In genomic region chr6:144741659-144742058, GRCh38 we compare ENCODE assay signal across 14 cellular contexts.
DNase-seq lines count a peak whose midpoint lies in the region; ATAC-seq and TF ChIP-seq lines count a peak whose summit lies in the region.
"Had no signal": no experiment of that assay in that cellular context is flagged by ENCODE, and none has a peak within 500 bp of the region (broad histone marks: within the 10 kb centered on the region; RNA-seq: fewer than 3 reads in every experiment).

No MANE protein-coding gene starts in this region.

- H3K36me3 Mint-ChIP-seq in GM23338 (ENCODE audit: low read depth) (no peaks in the 10 kb centered on the region), glutamatergic neuron (ENCODE audit: unreplicated experiment) (no peaks in the 10 kb centered on the region)
- H3K36me3 Mint-ChIP-seq in natural killer cell treated with Interleukin-12 subunit alpha and Interleukin-12 subunit beta and Interleukin-15 and Interleukin-18, amount 100 ng/mL, for 72 hours: peaks cover 10% of the 10 kb centered on the region

- H3K27me3 ChIP-seq in GM23338 (ENCODE audit: insufficient read depth): no peaks in the 10 kb centered on the region
- H3K27me3 ChIP-seq: SJSA1 had no signal

- no peaks in the 10 kb centered on the region for H3K36me3 ChIP-seq in GM23338 (ENCODE audit: insufficient read depth)
- H3K36me3 ChIP-seq: SJSA1 had no signal

- H3K4me3 ChIP-seq in GM23338: no peak overlapping the region
- H3K4me3 ChIP-seq: HAP-1, SJSA1 had no signal

- H3K4me1 ChIP-seq in GM23338 (ENCODE audit: insufficient read depth): peaks cover 13% of the 10 kb centered on the region
- H3K4me1 ChIP-seq: SJSA1 had no signal

- H3K9me3 Mint-ChIP-seq in GM23338: no peaks in the 10 kb centered on the region
- no peaks in the 10 kb centered on the region for H3K9me3 Mint-ChIP-seq in glutamatergic neuron (ENCODE audit: unreplicated experiment)
- no peaks in the 10 kb centered on the region for H3K9me3 Mint-ChIP-seq in natural killer cell treated with Interleukin-12 subunit alpha and Interleukin-12 subunit beta and Interleukin-15 and Interleukin-18, amount 100 ng/mL, for 72 hours
- H3K9me3 Mint-ChIP-seq: CD8-positive, alpha-beta memory T cell had no signal

- TF ChIP-seq CTCF in GM23338 (conservative IDR thresholded peaks at IDR 0.05; ENCODE audit: low read depth in 2 of 2) (no peak), glutamatergic neuron (IDR thresholded peaks at IDR 0.05; ENCODE audit: partially characterized antibody, unreplicated experiment) (no peak)

- no peak overlapping the region for H3K4me3 Mint-ChIP-seq in GM23338
- H3K4me3 Mint-ChIP-seq in glutamatergic neuron (ENCODE audit: unreplicated experiment): no peak overlapping the region
- no peak overlapping the region for H3K4me3 Mint-ChIP-seq in natural killer cell treated with Interleukin-12 subunit alpha and Interleukin-12 subunit beta and Interleukin-15 and Interleukin-18, amount 100 ng/mL, for 72 hours
- H3K4me3 Mint-ChIP-seq: B cell; CD8-positive, alpha-beta memory T cell had no signal

- ATAC-seq in GM23338: no peak
- no peak for ATAC-seq in natural killer cell treated with Interleukin-12 subunit alpha and Interleukin-12 subunit beta and Interleukin-15 and Interleukin-18, amount 100 ng/mL, for 72 hours

- DNase-seq in GM23338 (ENCODE audit: low spot score) (no peak), NCI-H748 treated with DMSO at 0.1 percent for 48 hours (lab: John Stamatoyannopoulos, UW) (peak; percentile 68), glutamatergic neuron (no peak), GM19240 (ENCODE audit: insufficient read length, low spot score) (no peak), COR-L47 (lab: John Stamatoyannopoulos, UW) (no peak)
- no peak for DNase-seq in natural killer cell treated with Interleukin-12 subunit alpha and Interleukin-12 subunit beta and Interleukin-15 and Interleukin-18, amount 100 ng/mL, for 72 hours (ENCODE audit: low spot score)
- DNase-seq in stimulated activated CD4-positive, alpha-beta T cell treated with anti-CD3 and anti-CD28 coated beads, Interleukin-4, amount 100 ng/mL, for 4 hours: no peak
- DNase-seq: CD8-positive, alpha-beta memory T cell; MV-4-11; NCI-H1694 treated with DMSO at 0.1 percent for 48 hours had no signal

- H4K20me1 ChIP-seq in GM23338 (replicated peaks; ENCODE audit: insufficient read depth): no peaks in the 10 kb centered on the region

- no peak overlapping the region for H3K27ac ChIP-seq in GM23338 (ENCODE audit: low read depth)
- H3K27ac ChIP-seq: RWPE1, SJSA1 had no signal

- H3F3A ChIP-seq in GM23338 (replicated peaks; ENCODE audit: low read depth): no peaks in the 10 kb centered on the region

- peaks cover 18% of the 10 kb centered on the region for H3K4me1 Mint-ChIP-seq in GM23338
- H3K4me1 Mint-ChIP-seq in glutamatergic neuron (ENCODE audit: low read depth, unreplicated experiment): peaks cover 46% of the 10 kb centered on the region
- peaks cover 24 to 30% of the 10 kb centered on the region in 2 donors for H3K4me1 Mint-ChIP-seq in natural killer cell treated with Interleukin-12 subunit alpha and Interleukin-12 subunit beta and Interleukin-15 and Interleukin-18, amount 100 ng/mL, for 72 hours (ENCODE audit: low read depth in 2 of 2)
- H3K4me1 Mint-ChIP-seq: B cell had no signal

- H2AFZ ChIP-seq in GM23338: no peak overlapping the region

- no peak overlapping the region for H3K4me2 ChIP-seq in GM23338

- no peaks in the 10 kb centered on the region for H3K79me2 ChIP-seq in GM23338 (replicated peaks; ENCODE audit: insufficient read depth)

- H3K27me3 Mint-ChIP-seq in GM23338 (ENCODE audit: insufficient read depth, low read depth, poor library complexity) (no peaks in the 10 kb centered on the region), glutamatergic neuron (ENCODE audit: unreplicated experiment) (no peaks in the 10 kb centered on the region)
- no peaks in the 10 kb centered on the region for H3K27me3 Mint-ChIP-seq in natural killer cell treated with Interleukin-12 subunit alpha and Interleukin-12 subunit beta and Interleukin-15 and Interleukin-18, amount 100 ng/mL, for 72 hours
- H3K27me3 Mint-ChIP-seq: B cell; CD8-positive, alpha-beta memory T cell had no signal

- H3K27ac Mint-ChIP-seq in GM23338 (peak overlapping the region; percentile 55; the same call in 1 of the 2 replicates), glutamatergic neuron (ENCODE audit: unreplicated experiment) (peak overlapping the region; percentile 22)
- peak overlapping the region; percentile 32 to 88 for H3K27ac Mint-ChIP-seq in natural killer cell treated with Interleukin-12 subunit alpha and Interleukin-12 subunit beta and Interleukin-15 and Interleukin-18, amount 100 ng/mL, for 72 hours
- H3K27ac Mint-ChIP-seq: B cell had no signal

- H3K9me2 ChIP-seq in GM23338 (ENCODE audit: insufficient read depth): no peaks in the 10 kb centered on the region

TF ChIP-seq in GM23338, 12 proteins besides CTCF, POLR2A, EP300 and RAD21 (continues in another document):
- no peak for TF ChIP-seq ZNF331 (CRISPR knock-in tag; IDR thresholded peaks at IDR 0.05; ENCODE audit: low read depth)
- TF ChIP-seq EZH2 (IDR thresholded peaks at IDR 0.05; ENCODE audit: low read depth, unreplicated experiment): no peak
- TF ChIP-seq, protein P1, sequence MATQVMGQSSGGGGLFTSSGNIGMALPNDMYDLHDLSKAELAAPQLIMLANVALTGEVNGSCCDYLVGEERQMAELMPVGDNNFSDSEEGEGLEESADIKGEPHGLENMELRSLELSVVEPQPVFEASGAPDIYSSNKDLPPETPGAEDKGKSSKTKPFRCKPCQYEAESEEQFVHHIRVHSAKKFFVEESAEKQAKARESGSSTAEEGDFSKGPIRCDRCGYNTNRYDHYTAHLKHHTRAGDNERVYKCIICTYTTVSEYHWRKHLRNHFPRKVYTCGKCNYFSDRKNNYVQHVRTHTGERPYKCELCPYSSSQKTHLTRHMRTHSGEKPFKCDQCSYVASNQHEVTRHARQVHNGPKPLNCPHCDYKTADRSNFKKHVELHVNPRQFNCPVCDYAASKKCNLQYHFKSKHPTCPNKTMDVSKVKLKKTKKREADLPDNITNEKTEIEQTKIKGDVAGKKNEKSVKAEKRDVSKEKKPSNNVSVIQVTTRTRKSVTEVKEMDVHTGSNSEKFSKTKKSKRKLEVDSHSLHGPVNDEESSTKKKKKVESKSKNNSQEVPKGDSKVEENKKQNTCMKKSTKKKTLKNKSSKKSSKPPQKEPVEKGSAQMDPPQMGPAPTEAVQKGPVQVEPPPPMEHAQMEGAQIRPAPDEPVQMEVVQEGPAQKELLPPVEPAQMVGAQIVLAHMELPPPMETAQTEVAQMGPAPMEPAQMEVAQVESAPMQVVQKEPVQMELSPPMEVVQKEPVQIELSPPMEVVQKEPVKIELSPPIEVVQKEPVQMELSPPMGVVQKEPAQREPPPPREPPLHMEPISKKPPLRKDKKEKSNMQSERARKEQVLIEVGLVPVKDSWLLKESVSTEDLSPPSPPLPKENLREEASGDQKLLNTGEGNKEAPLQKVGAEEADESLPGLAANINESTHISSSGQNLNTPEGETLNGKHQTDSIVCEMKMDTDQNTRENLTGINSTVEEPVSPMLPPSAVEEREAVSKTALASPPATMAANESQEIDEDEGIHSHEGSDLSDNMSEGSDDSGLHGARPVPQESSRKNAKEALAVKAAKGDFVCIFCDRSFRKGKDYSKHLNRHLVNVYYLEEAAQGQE (IDR thresholded peaks at IDR 0.05; ENCODE audit: unreplicated experiment): no peak
- no peak for TF ChIP-seq ETS1 (IDR thresholded peaks at IDR 0.05)
- TF ChIP-seq CREB1 (CRISPR knock-in tag; IDR thresholded peaks at IDR 0.05; ENCODE audit: low read depth): no peak
- no peak for TF ChIP-seq POLR2AphosphoS5 (IDR thresholded peaks at IDR 0.05; ENCODE audit: low read depth)
- no peak for TF ChIP-seq EZH2phosphoT487 (IDR thresholded peaks at IDR 0.05; ENCODE audit: unreplicated experiment)
- TF ChIP-seq ZNF114 (CRISPR knock-in tag; IDR thresholded peaks at IDR 0.05): no peak
- no peak for TF ChIP-seq JUNB (IDR thresholded peaks at IDR 0.05; ENCODE audit: unreplicated experiment)
